In genomic region chr6:146719387-146719786, GRCh38 we compare ENCODE assay signal across 10 cellular contexts.
"Had no signal": no experiment of that assay in that cellular context is flagged by ENCODE, and none has a peak within 500 bp of the region (broad histone marks: within the 10 kb centered on the region; RNA-seq: fewer than 3 reads in every experiment).

No MANE protein-coding gene starts in this region.

- H3K27ac ChIP-seq: GM23248, HL-60 had no signal

- H3K9me3 Mint-ChIP-seq: HFFc6 had no signal

- FAIRE-seq: HTR-8/SVneo had no signal

- H3K4me1 ChIP-seq: HAP-1 had no signal

- H3K4me3 Mint-ChIP-seq: HFFc6 had no signal

- H3K4me3 ChIP-seq: GM23248, HAP-1 had no signal

- ATAC-seq: HCT116 had no signal

- H3K27ac Mint-ChIP-seq: HFFc6 had no signal

- H3K9me3 ChIP-seq: HAP-1 had no signal

- H3K36me3 ChIP-seq: HAP-1 had no signal

- DNase-seq: GM23248, GOT3, H7, HFFc6, IMR-90, KBM-7 had no signal

- H2AFZ ChIP-seq: GM23248 had no signal

- H3K9ac ChIP-seq: GM23248 had no signal
